Comparison of ENCODE assay signal across 8 cellular contexts in genomic region chr19:14249891-14250290, GRCh38. TPM values are rescaled to one million over a fixed set of nuclear protein-coding genes. Genes with fewer than 3 reads are reported as not detected.
DNase-seq lines count a peak whose midpoint lies in the region; ATAC-seq and TF ChIP-seq lines count a peak whose summit lies in the region.
"Not testable (repeated sequence)": the region's sequence is repeated elsewhere in the genome, so short reads cannot be mapped to it uniquely, and the experiment has no call there.
"Had no signal": no experiment of that assay in that cellular context is flagged by ENCODE, and none has a peak within 500 bp of the region (broad histone marks: within the 10 kb centered on the region; RNA-seq: fewer than 3 reads in every experiment).

No MANE protein-coding gene starts in this region.

- not testable (repeated sequence) for H3F3A ChIP-seq in DOHH2 (ENCODE audit: control insufficient read depth, insufficient read depth)

- H3K9me2 ChIP-seq in DOHH2 (replicated peaks; ENCODE audit: control insufficient read depth, low read length) = not testable (repeated sequence)

- H4K20me1 ChIP-seq in DOHH2 (ENCODE audit: control insufficient read depth, insufficient read depth, low read depth, low read length); OCI-LY3 (ENCODE audit: insufficient read depth, low read length): not testable (repeated sequence)

- not testable (repeated sequence) for H3K4me1 Mint-ChIP-seq in activated CD4-positive, alpha-beta memory T cell treated with anti-CD3 and anti-CD28 coated beads for 36 hours (ENCODE audit: low read depth); activated naive CD4-positive, alpha-beta T cell treated with anti-CD3 and anti-CD28 coated beads, Interleukin-2, amount 50 U/mL, for 24 hours
- peaks cover 14% of the 10 kb centered on the region for H3K4me1 Mint-ChIP-seq in endothelial cell (ENCODE audit: unreplicated experiment)
- peaks cover 3 to 22% (median 20%) of the 10 kb centered on the region in 4 donors for H3K4me1 Mint-ChIP-seq in naive thymus-derived CD8-positive, alpha-beta T cell
- H3K4me1 Mint-ChIP-seq in stimulated activated memory B cell treated with anti-CD40 and anti-IgM and Interleukin-4, amounts not matched to agents 10 μg/mL and 1 μg/mL and 100 μg/mL, for 72 hours = peaks cover 20% of the 10 kb centered on the region

- peak overlapping the region; percentile 26 for H3K4me3 Mint-ChIP-seq in activated CD4-positive, alpha-beta memory T cell treated with anti-CD3 and anti-CD28 coated beads for 36 hours
- H3K4me3 Mint-ChIP-seq in activated naive CD4-positive, alpha-beta T cell treated with anti-CD3 and anti-CD28 coated beads, Interleukin-2, amount 50 U/mL, for 24 hours = peak overlapping the region; percentile 67
- peak overlapping the region; percentile 71 for H3K4me3 Mint-ChIP-seq in endothelial cell (ENCODE audit: unreplicated experiment)
- peak overlapping the region; percentile 63 to 85 (median 75) for H3K4me3 Mint-ChIP-seq in naive thymus-derived CD8-positive, alpha-beta T cell
- H3K4me3 Mint-ChIP-seq in stimulated activated memory B cell treated with anti-CD40 and anti-IgM and Interleukin-4, amounts not matched to agents 10 μg/mL and 1 μg/mL and 100 μg/mL, for 72 hours = peak overlapping the region; percentile 77

- not testable (repeated sequence) for H3K27me3 Mint-ChIP-seq in activated CD4-positive, alpha-beta memory T cell treated with anti-CD3 and anti-CD28 coated beads for 36 hours; activated naive CD4-positive, alpha-beta T cell treated with anti-CD3 and anti-CD28 coated beads, Interleukin-2, amount 50 U/mL, for 24 hours; naive thymus-derived CD8-positive, alpha-beta T cell; stimulated activated memory B cell treated with anti-CD40 and anti-IgM and Interleukin-4, amounts not matched to agents 10 μg/mL and 1 μg/mL and 100 μg/mL, for 72 hours
- peaks cover 13% of the 10 kb centered on the region for H3K27me3 Mint-ChIP-seq in endothelial cell (ENCODE audit: unreplicated experiment)

- peak overlapping the region; percentile 79 for H3K4me2 ChIP-seq in DOHH2 (ENCODE audit: low read length)
- H3K4me2 ChIP-seq in OCI-LY3 (ENCODE audit: low read length) = peak overlapping the region; percentile 90

- not testable (repeated sequence) for H3K9me3 ChIP-seq in DOHH2 (ENCODE audit: control insufficient read depth, insufficient read depth, low read length); OCI-LY3 (ENCODE audit: insufficient read depth, low read length)

- intact Hi-C loops in activated CD4-positive, alpha-beta memory T cell treated with anti-CD3 and anti-CD28 coated beads for 36 hours (cut with micrococcal nuclease) = loop anchor here (1.0 kb wide), 1 partner anchor 29 kb away; no protein-coding TSS in a partner anchor

- POLR2A ChIA-PET in activated CD4-positive, alpha-beta memory T cell treated with anti-CD3 and anti-CD28 coated beads for 36 hours (lab: Charles Lee) = not testable (repeated sequence)
- POLR2A ChIA-PET in naive thymus-derived CD8-positive, alpha-beta T cell (lab: Charles Lee) = interaction anchor here (0.7 kb wide), 1 partner anchor 13 kb away, joined by 4 read pairs; no protein-coding TSS in a partner anchor

- not testable (repeated sequence) for H3K36me3 Mint-ChIP-seq in activated CD4-positive, alpha-beta memory T cell treated with anti-CD3 and anti-CD28 coated beads for 36 hours; activated naive CD4-positive, alpha-beta T cell treated with anti-CD3 and anti-CD28 coated beads, Interleukin-2, amount 50 U/mL, for 24 hours; endothelial cell (ENCODE audit: low read depth, unreplicated experiment); naive thymus-derived CD8-positive, alpha-beta T cell; stimulated activated memory B cell treated with anti-CD40 and anti-IgM and Interleukin-4, amounts not matched to agents 10 μg/mL and 1 μg/mL and 100 μg/mL, for 72 hours

- ATAC-seq in naive thymus-derived CD8-positive, alpha-beta T cell; stimulated activated memory B cell treated with anti-CD40 and anti-IgM and Interleukin-4, amounts not matched to agents 10 μg/mL and 1 μg/mL and 100 μg/mL, for 72 hours: not testable (repeated sequence)

- not testable (repeated sequence) for DNase-seq in activated CD4-positive, alpha-beta memory T cell treated with anti-CD3 and anti-CD28 coated beads for 36 hours; endothelial cell (ENCODE audit: low spot score); naive thymus-derived CD8-positive, alpha-beta T cell

- not testable (repeated sequence) for H3K9me3 Mint-ChIP-seq in activated CD4-positive, alpha-beta memory T cell treated with anti-CD3 and anti-CD28 coated beads for 36 hours; activated naive CD4-positive, alpha-beta T cell treated with anti-CD3 and anti-CD28 coated beads, Interleukin-2, amount 50 U/mL, for 24 hours; endothelial cell (ENCODE audit: unreplicated experiment); naive thymus-derived CD8-positive, alpha-beta T cell; stimulated activated memory B cell treated with anti-CD40 and anti-IgM and Interleukin-4, amounts not matched to agents 10 μg/mL and 1 μg/mL and 100 μg/mL, for 72 hours

- CTCF ChIA-PET in activated CD4-positive, alpha-beta memory T cell treated with anti-CD3 and anti-CD28 coated beads for 36 hours (lab: Charles Lee) = not testable (repeated sequence)

- H3K4me3 ChIP-seq in DOHH2 (ENCODE audit: low read length) (peak overlapping the region; percentile 71), OCI-LY3 (ENCODE audit: low read length) (peak overlapping the region; percentile 78)

- not testable (repeated sequence) for H3K27ac Mint-ChIP-seq in activated CD4-positive, alpha-beta memory T cell treated with anti-CD3 and anti-CD28 coated beads for 36 hours
- peak overlapping the region; percentile 88 for H3K27ac Mint-ChIP-seq in activated naive CD4-positive, alpha-beta T cell treated with anti-CD3 and anti-CD28 coated beads, Interleukin-2, amount 50 U/mL, for 24 hours
- H3K27ac Mint-ChIP-seq in endothelial cell (ENCODE audit: unreplicated experiment) = peak overlapping the region; percentile 52
- peak overlapping the region in 8 of 10 donors; percentile 9 to 89 (median 69) for H3K27ac Mint-ChIP-seq in naive thymus-derived CD8-positive, alpha-beta T cell
- peak overlapping the region; percentile 78 for H3K27ac Mint-ChIP-seq in stimulated activated memory B cell treated with anti-CD40 and anti-IgM and Interleukin-4, amounts not matched to agents 10 μg/mL and 1 μg/mL and 100 μg/mL, for 72 hours

- H3K79me2 ChIP-seq in DOHH2 (ENCODE audit: control insufficient read depth, low read length); OCI-LY3 (ENCODE audit: low read length): not testable (repeated sequence)

- peaks cover 35% of the 10 kb centered on the region for H3K4me1 ChIP-seq in DOHH2 (ENCODE audit: control insufficient read depth, low read length)
- H3K4me1 ChIP-seq in OCI-LY3 (ENCODE audit: low read length) = peaks cover 11% of the 10 kb centered on the region

- H3K36me3 ChIP-seq in DOHH2 (ENCODE audit: control insufficient read depth, low read length); OCI-LY3 (replicated peaks; ENCODE audit: low read depth, low read length): not testable (repeated sequence)

- not testable (repeated sequence) for H3K9ac ChIP-seq in OCI-LY3 (ENCODE audit: low read length)

- not testable (repeated sequence) for H3K27me3 ChIP-seq in DOHH2 (ENCODE audit: control insufficient read depth, low read length); OCI-LY3 (ENCODE audit: low read depth, low read length)

- peak overlapping the region; percentile 63 for H3K27ac ChIP-seq in DOHH2 (ENCODE audit: low read depth, low read length)
- H3K27ac ChIP-seq in OCI-LY3 (ENCODE audit: low read length) = not testable (repeated sequence)

- not testable (repeated sequence) for TF ChIP-seq CTCF in DOHH2 (IDR thresholded peaks at IDR 0.05; ENCODE audit: low read depth, low read length, poor library complexity, severe bottlenecking); OCI-LY3 (IDR thresholded peaks at IDR 0.05; ENCODE audit: low read depth, low read length); endothelial cell (IDR thresholded peaks at IDR 0.05; ENCODE audit: unreplicated experiment)

- H2AFZ ChIP-seq in OCI-LY3 (ENCODE audit: low read depth, low read length) = not testable (repeated sequence)

RNA-seq across cellular contexts. Expression of gene ADGRL1, which starts 43.9 kb away (rescaled TPM):
- total RNA-seq in activated CD4-positive, alpha-beta memory T cell treated with anti-CD3 and anti-CD28 coated beads for 36 hours = 10 to 100 TPM in 1 of 2 experiments, 1 to 10 TPM in 1; 8.4 to 10.9 TPM
- total RNA-seq in endothelial cell (ENCODE audit: unreplicated experiment) = 32.9 TPM
- total RNA-seq in naive thymus-derived CD8-positive, alpha-beta T cell = 10 to 100 TPM; 24.8 to 28.0 TPM
- polyA plus RNA-seq in naive thymus-derived CD8-positive, alpha-beta T cell = under 1 TPM; 0.29 to 0.96 (median 0.51) TPM
- polyA plus RNA-seq: CD14-positive monocyte had no signal

Comparison
In these comparisons a context has a peak if more than half of its experiments do, and no peak if none do; other contexts are left out.
1. H3K4me3 Mint-ChIP-seq: peak in every context shown above with its lines; median percentile 77 in stimulated activated memory B cell treated with anti-CD40 and anti-IgM and Interleukin-4, amounts not matched to agents 10 μg/mL and 1 μg/mL and 100 μg/mL, for 72 hours; 75 in naive thymus-derived CD8-positive, alpha-beta T cell; 71 in endothelial cell; 67 in activated naive CD4-positive, alpha-beta T cell treated with anti-CD3 and anti-CD28 coated beads, Interleukin-2, amount 50 U/mL, for 24 hours; 26 in activated CD4-positive, alpha-beta memory T cell treated with anti-CD3 and anti-CD28 coated beads for 36 hours.